ENCODE assay signal across 34 cellular contexts in the genomic region with DNA sequence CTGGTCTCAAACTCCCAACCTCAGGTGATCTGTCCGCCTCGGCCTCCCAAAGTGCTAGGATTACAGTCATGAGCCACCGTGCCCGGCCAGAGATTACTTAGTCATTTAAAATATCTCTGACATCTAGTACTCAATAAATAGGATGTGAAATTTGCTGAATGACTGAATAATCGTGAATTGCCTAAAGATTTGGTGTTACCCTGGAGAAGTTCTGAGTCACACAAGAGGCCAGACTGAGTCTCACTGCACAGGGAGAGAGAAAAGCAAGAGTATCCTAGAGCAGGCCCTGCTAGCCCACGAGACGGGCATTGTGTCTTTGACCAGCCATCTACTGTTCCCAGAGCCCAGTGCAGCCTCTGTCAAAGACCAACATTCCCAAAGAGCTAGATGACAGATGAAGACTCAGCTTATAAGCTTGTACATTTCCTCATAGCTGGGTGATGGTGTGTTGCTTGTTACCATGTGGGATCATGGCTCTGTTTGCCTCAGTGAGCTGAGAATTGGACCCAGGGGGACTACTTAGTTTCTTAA. TPM values are rescaled to one million over a fixed set of nuclear protein-coding genes. Genes with fewer than 3 reads are reported as not detected.
DNase-seq lines count a peak whose midpoint lies in the region; ATAC-seq and TF ChIP-seq lines count a peak whose summit lies in the region.
"Had no signal": no experiment of that assay in that cellular context is flagged by ENCODE, and none has a peak within 500 bp of the region (broad histone marks: within the 10 kb centered on the region; RNA-seq: fewer than 3 reads in every experiment).

No MANE protein-coding gene starts in this region.

- H3K18ac ChIP-seq in IMR-90 (ENCODE audit: low read depth, low read length): no peak overlapping the region

- TF ChIP-seq CTCF in IMR-90 (conservative IDR thresholded peaks at IDR 0.05; ENCODE audit: low read depth, low read length) (no peak), psoas muscle (IDR thresholded peaks at IDR 0.05) (no peak)

- no peak overlapping the region for H2AK5ac ChIP-seq in IMR-90 (ENCODE audit: low read depth, low read length)

- no peak overlapping the region for H3K4ac ChIP-seq in IMR-90 (ENCODE audit: low read depth, low read length)

- CTCF ChIA-PET in IMR-90 (lab: Yijun Ruan, JAX): interaction anchor here (1.3 kb wide), 1 partner anchor 13 kb away, joined by 5 read pairs; no protein-coding TSS in a partner anchor
- CTCF ChIA-PET in activated CD4-positive, alpha-beta T cell treated with anti-CD3 and anti-CD28 coated beads, Interleukin-2, amount 10 ng/mL, durations not matched to agents 7 days and 5 days (lab: Charles Lee): no interaction called here

- no peak overlapping the region for H3K4me3 ChIP-seq in IMR-90 (ENCODE audit: insufficient read depth, low read depth, low read length)
- H3K4me3 ChIP-seq in psoas muscle: no peak overlapping the region
- H3K4me3 ChIP-seq: body of pancreas, gastrocnemius medialis, K562, lung, right atrium auricular region, SJSA1, stomach, tibial artery had no signal

- H4K20me1 ChIP-seq in IMR-90 (ENCODE audit: insufficient read depth, low read length): no peaks in the 10 kb centered on the region

- POLR2A ChIA-PET in IMR-90 (lab: Charles Lee; ENCODE audit: unreplicated experiment): no interaction called here
- POLR2A ChIA-PET in activated CD4-positive, alpha-beta T cell treated with anti-CD3 and anti-CD28 coated beads, Interleukin-2, amount 10 ng/mL, durations not matched to agents 7 days and 5 days (lab: Charles Lee): no interaction called here

- H2AFZ ChIP-seq in IMR-90 (replicated peaks; ENCODE audit: low read length, poor library complexity): no peak overlapping the region
- H2AFZ ChIP-seq: parathyroid adenoma had no signal

- H2BK120ac ChIP-seq in IMR-90 (ENCODE audit: low read depth, low read length): no peak overlapping the region

- H3K36me3 ChIP-seq in IMR-90 (ENCODE audit: control insufficient read depth, insufficient read depth, low read length): no peaks in the 10 kb centered on the region
- H3K36me3 ChIP-seq in psoas muscle (ENCODE audit: insufficient read depth in 1 of 2, low read depth in 1 of 2): no peaks in the 10 kb centered on the region
- H3K36me3 ChIP-seq: gastrocnemius medialis, right atrium auricular region, SJSA1, stomach, tibial artery had no signal

- H3K36me3 Mint-ChIP-seq in naive B cell: no peaks in the 10 kb centered on the region
- H3K36me3 Mint-ChIP-seq in activated CD4-positive, alpha-beta T cell treated with anti-CD3 and anti-CD28 coated beads, Interleukin-2, amount 10 ng/mL, durations not matched to agents 7 days and 5 days (ENCODE audit: low read depth): no peaks in the 10 kb centered on the region
- H3K36me3 Mint-ChIP-seq: activated CD8-positive, alpha-beta memory T cell treated with anti-CD3 and anti-CD28 coated beads, Interleukin-2, amount 10 ng/mL, durations not matched to agents 7 days and 5 days; CD14-positive monocyte had no signal

- no peaks in the 10 kb centered on the region for H3K9me3 Mint-ChIP-seq in naive B cell
- H3K9me3 Mint-ChIP-seq in activated CD4-positive, alpha-beta T cell treated with anti-CD3 and anti-CD28 coated beads, Interleukin-2, amount 10 ng/mL, durations not matched to agents 7 days and 5 days: no peaks in the 10 kb centered on the region
- H3K9me3 Mint-ChIP-seq: activated B cell treated with CpG ODN at 0.5 μM for 24 hours; central memory CD8-positive, alpha-beta T cell; neural crest cell had no signal

- H2BK5ac ChIP-seq in IMR-90 (ENCODE audit: low read depth, low read length, poor library complexity, severe bottlenecking): no peak overlapping the region

- peaks cover 18 to 34% (median 25%) of the 10 kb centered on the region in 3 donors for H3K4me1 Mint-ChIP-seq in naive B cell
- H3K4me1 Mint-ChIP-seq in activated CD4-positive, alpha-beta T cell treated with anti-CD3 and anti-CD28 coated beads, Interleukin-2, amount 10 ng/mL, durations not matched to agents 7 days and 5 days: peaks cover 3% of the 10 kb centered on the region
- H3K4me1 Mint-ChIP-seq: central memory CD8-positive, alpha-beta T cell had no signal

- DNase-seq in IMR-90: peak; percentile 34
- DNase-seq in fibroblast of gingiva (ENCODE audit: low read depth): peak; percentile 67
- DNase-seq in naive B cell: no peak
- no peak for DNase-seq in psoas muscle
- no peak for DNase-seq in activated CD4-positive, alpha-beta T cell treated with anti-CD3 and anti-CD28 coated beads, Interleukin-2, amount 10 ng/mL, durations not matched to agents 7 days and 5 days
- DNase-seq in NCI-H2196 (lab: John Stamatoyannopoulos, UW; ENCODE audit: unreplicated experiment): no peak
- DNase-seq: activated B cell treated with CpG ODN at 0.5 μM for 24 hours; activated CD8-positive, alpha-beta memory T cell treated with anti-CD3 and anti-CD28 coated beads, Interleukin-2, amount 10 ng/mL, durations not matched to agents 7 days and 5 days; activated naive CD4-positive, alpha-beta T cell; activated T-cell treated with anti-CD3 and anti-CD28 coated beads, Interleukin-2, amount 50 U/mL, for 48 hours; body of pancreas; DMS79 treated with DMSO at 0.1 percent for 48 hours; gastrocnemius medialis; GF-D8; GOT3; left cardiac atrium; NCI-H1048; NCI-H1694; NCI-H446 treated with DMSO at 0.1 percent for 48 hours; NCI-H774; stimulated activated CD8-positive, alpha-beta memory T cell treated with anti-CD3 and anti-CD28 coated beads, Interleukin-4, amount 100 ng/mL, for 48 hours; stomach; tibial artery had no signal

- TF ChIP-seq RAD21 in IMR-90 (IDR thresholded peaks at IDR 0.05; ENCODE audit: low read length): no peak

- peak overlapping the region in 1 of 8 donors; percentile 55 for H3K4me3 Mint-ChIP-seq in naive B cell
- no peak overlapping the region for H3K4me3 Mint-ChIP-seq in activated CD4-positive, alpha-beta T cell treated with anti-CD3 and anti-CD28 coated beads, Interleukin-2, amount 10 ng/mL, durations not matched to agents 7 days and 5 days
- H3K4me3 Mint-ChIP-seq: activated B cell treated with CpG ODN at 0.5 μM for 24 hours; activated CD8-positive, alpha-beta memory T cell treated with anti-CD3 and anti-CD28 coated beads, Interleukin-2, amount 10 ng/mL, durations not matched to agents 7 days and 5 days; CD14-positive monocyte; central memory CD8-positive, alpha-beta T cell; neural crest cell had no signal

- WGBS in IMR-90 (ENCODE audit: extremely low coverage in 2 of 2, insufficient read length in 1 of 2), 2 experiments: 86% methylated on average over 1 of the region's 7 CpGs; no CpG with 5 or more reads in 1 of the 2 experiments
- WGBS in psoas muscle, 3 donors: 63 to 81% (median 72%) methylated on average over 7 of the region's 7 CpGs

- H3K27ac ChIP-seq in IMR-90 (ENCODE audit: insufficient read depth, low read length): no peak overlapping the region
- H3K27ac ChIP-seq in psoas muscle: no peak overlapping the region
- H3K27ac ChIP-seq: body of pancreas, gastrocnemius medialis, parathyroid adenoma, right atrium auricular region, RWPE1, SJSA1, stomach, tibial artery had no signal

- H2BK15ac ChIP-seq in IMR-90 (ENCODE audit: low read depth, low read length): no peak overlapping the region

- peak overlapping the region in 4 of 6 donors; percentile 57 to 89 (median 73) for H3K27ac Mint-ChIP-seq in naive B cell
- H3K27ac Mint-ChIP-seq in activated CD4-positive, alpha-beta T cell treated with anti-CD3 and anti-CD28 coated beads, Interleukin-2, amount 10 ng/mL, durations not matched to agents 7 days and 5 days: no peak overlapping the region
- H3K27ac Mint-ChIP-seq: activated CD8-positive, alpha-beta memory T cell treated with anti-CD3 and anti-CD28 coated beads, Interleukin-2, amount 10 ng/mL, durations not matched to agents 7 days and 5 days had no signal

- in situ Hi-C loops in IMR-90 (cut with MboI; ENCODE audit: low sequenced_read_pairs): no loop called here

- no peaks in the 10 kb centered on the region for H3K9me3 ChIP-seq in IMR-90 (ENCODE audit: control insufficient read depth, insufficient read depth, low read length)
- no peaks in the 10 kb centered on the region for H3K9me3 ChIP-seq in psoas muscle
- H3K9me3 ChIP-seq: body of pancreas, gastrocnemius medialis, right atrium auricular region, SJSA1, stomach, tibial artery had no signal

- peaks cover 3 to 5% of the 10 kb centered on the region in 2 experiments; a peak in 1 of 4 replicates for H3K79me1 ChIP-seq in IMR-90 (ENCODE audit: low read depth in 1 of 2, low read length in 2 of 2)

- no peak overlapping the region for H2AK9ac ChIP-seq in IMR-90 (replicated peaks; ENCODE audit: low read depth, low read length, poor library complexity)

- H3K14ac ChIP-seq in IMR-90 (replicated peaks; ENCODE audit: low read depth, low read length): no peak overlapping the region

- dilution Hi-C loops in IMR-90 (cut with HindIII; ENCODE audit: low sequenced_read_pairs, unreplicated experiment): no loop called here

- H4K91ac ChIP-seq in IMR-90 (ENCODE audit: insufficient read depth, low read depth, low read length): no peak overlapping the region

- no peak overlapping the region for H3K23ac ChIP-seq in IMR-90 (ENCODE audit: low read depth, low read length)

- H3K27me3 Mint-ChIP-seq in naive B cell: no peaks in the 10 kb centered on the region
- H3K27me3 Mint-ChIP-seq in activated CD4-positive, alpha-beta T cell treated with anti-CD3 and anti-CD28 coated beads, Interleukin-2, amount 10 ng/mL, durations not matched to agents 7 days and 5 days: peaks cover 12% of the 10 kb centered on the region
- H3K27me3 Mint-ChIP-seq: activated B cell treated with CpG ODN at 0.5 μM for 24 hours; activated CD8-positive, alpha-beta memory T cell treated with anti-CD3 and anti-CD28 coated beads, Interleukin-2, amount 10 ng/mL, durations not matched to agents 7 days and 5 days; central memory CD8-positive, alpha-beta T cell had no signal

- BruUV-seq in IMR-90 (replicated peaks; lab: Mats Ljungman, UMichigan): no TSS peak

- H3K27me3 ChIP-seq in IMR-90 (ENCODE audit: control insufficient read depth, insufficient read depth, low read length): no peaks in the 10 kb centered on the region
- no peaks in the 10 kb centered on the region for H3K27me3 ChIP-seq in psoas muscle (ENCODE audit: insufficient read depth in 3 of 3, low read length in 2 of 3)
- H3K27me3 ChIP-seq: body of pancreas, gastrocnemius medialis, right atrium auricular region, SJSA1, stomach, tibial artery had no signal

- no peak for TF ChIP-seq POLR2A in IMR-90 (IDR thresholded peaks at IDR 0.05; ENCODE audit: low read depth, low read length)

- ATAC-seq in IMR-90 (ENCODE audit: low read depth): peak; percentile 49
- ATAC-seq in naive B cell (ENCODE audit: low read depth in 2 of 2): no peak
- ATAC-seq in psoas muscle: no peak
- no peak for ATAC-seq in HG02981 (IDR thresholded peaks at IDR 0.05; ENCODE audit: unreplicated experiment)
- ATAC-seq: activated CD8-positive, alpha-beta memory T cell treated with anti-CD3 and anti-CD28 coated beads, Interleukin-2, amount 10 ng/mL, durations not matched to agents 7 days and 5 days; body of pancreas; esophagus mucosa; gastrocnemius medialis; K562 had no signal

- H3K4me2 ChIP-seq in IMR-90 (ENCODE audit: low read depth, low read length): no peak overlapping the region

- no peak overlapping the region for H4K8ac ChIP-seq in IMR-90 (ENCODE audit: low read depth in 2 of 2, low read length in 2 of 2)

- no peak overlapping the region for H2BK20ac ChIP-seq in IMR-90 (ENCODE audit: low read depth, low read length)

- H3K56ac ChIP-seq in IMR-90 (ENCODE audit: extremely low read depth, insufficient read depth, low read length): no peak overlapping the region

- H3K9ac ChIP-seq in IMR-90 (ENCODE audit: low read depth, low read length): no peak overlapping the region
- H3K9ac ChIP-seq: parathyroid adenoma had no signal

- H4K5ac ChIP-seq in IMR-90 (ENCODE audit: low read depth, low read length): no peak overlapping the region

- H3K4me1 ChIP-seq in IMR-90 (ENCODE audit: control insufficient read depth, insufficient read depth, low read length): peaks cover under 1% of the 10 kb centered on the region; the same call in 1 of the 2 replicates
- H3K4me1 ChIP-seq in psoas muscle: peaks cover 9% of the 10 kb centered on the region
- H3K4me1 ChIP-seq: parathyroid adenoma, tibial artery had no signal

- peaks cover 4% of the 10 kb centered on the region for H3K9me1 ChIP-seq in IMR-90 (ENCODE audit: insufficient read depth, low read length)

- intact Hi-C loops in IMR-90 (cut with micrococcal nuclease): no loop called here
- intact Hi-C loops in psoas muscle (cut with DNase I): no loop called here

RNA-seq across cellular contexts. Expression of gene EIF4G3, which starts 5.5 kb away (rescaled TPM):
- total RNA-seq in IMR-90 (2012; rRNA removed): 25.8 and 29.2 TPM in 2 replicates
- polyA plus RNA-seq in IMR-90 (2012; rRNA removed): 49.2 and 49.6 TPM in 2 replicates
- polyA plus RNA-seq in IMR-90 (2012; cell fraction: cytosol; rRNA removed): 13.0 and 18.0 TPM in 2 replicates
- polyA plus RNA-seq in IMR-90 (2012; cell fraction: nucleus; rRNA removed; ENCODE audit: low replicate concordance): 47.7 and 85.2 TPM in 2 replicates
- polyA plus RNA-seq in naive B cell (ENCODE audit: low read depth in 6 of 6): 10 to 100 TPM; 12.2 to 29.2 (median 16.0) TPM
- total RNA-seq in psoas muscle: 10 to 100 TPM; 38.7 to 58.1 (median 48.2) TPM
- 10 to 100 TPM; 11.3 to 58.1 (median 24.6) TPM for polyA plus RNA-seq in psoas muscle
- total RNA-seq in activated CD4-positive, alpha-beta T cell treated with anti-CD3 and anti-CD28 coated beads, Interleukin-2, amount 10 ng/mL, durations not matched to agents 7 days and 5 days: 10 to 100 TPM; 23.8 to 31.5 TPM

Comparison
In these comparisons a context has a peak if more than half of its experiments do, and no peak if none do; other contexts are left out.
1. DNase-seq: peak in IMR-90 (single experiment) and fibroblast of gingiva (single experiment); none in naive B cell (single experiment), psoas muscle (0 of 2), activated CD4-positive, alpha-beta T cell treated with anti-CD3 and anti-CD28 coated beads, Interleukin-2, amount 10 ng/mL, durations not matched to agents 7 days and 5 days (single experiment) and NCI-H2196 (single experiment).